Comparison of ENCODE assay signal across 19 cellular contexts in the genomic region with DNA sequence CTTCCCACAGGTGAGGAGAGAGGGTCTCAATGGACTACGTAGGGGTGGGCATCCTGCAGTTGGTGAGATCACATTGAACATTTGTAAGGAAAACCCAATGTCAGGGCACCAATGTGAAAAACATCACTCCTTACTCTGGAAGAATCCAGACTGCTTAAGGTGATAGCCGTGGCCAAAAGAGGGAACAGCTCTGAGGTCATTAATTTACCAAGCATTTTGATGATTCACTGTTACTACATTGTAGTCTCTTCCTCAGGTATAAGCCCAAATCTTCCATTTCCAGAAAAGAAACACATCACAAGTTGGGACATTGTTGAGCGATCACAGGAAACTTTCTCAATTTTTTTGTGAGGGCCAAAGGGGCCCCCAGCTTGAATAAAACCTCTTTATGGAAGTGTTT.
DNase-seq lines count a peak whose midpoint lies in the region; ATAC-seq and TF ChIP-seq lines count a peak whose summit lies in the region.
"Had no signal": no experiment of that assay in that cellular context is flagged by ENCODE, and none has a peak within 500 bp of the region (broad histone marks: within the 10 kb centered on the region; RNA-seq: fewer than 3 reads in every experiment).

No MANE protein-coding gene starts in this region.

- no peak overlapping the region for H2BK5ac ChIP-seq in IMR-90 (ENCODE audit: low read depth, low read length, poor library complexity, severe bottlenecking)
- H2BK5ac ChIP-seq in mesenchymal stem cell (ENCODE audit: low read depth, low read length, poor library complexity, severe bottlenecking): no peak overlapping the region

- H2BK120ac ChIP-seq in IMR-90 (ENCODE audit: low read depth, low read length): peak overlapping the region; percentile 47
- H2BK120ac ChIP-seq in mesenchymal stem cell (ENCODE audit: low read depth, low read length): peak overlapping the region; percentile 86

- H4K5ac ChIP-seq in IMR-90 (ENCODE audit: low read depth, low read length): peak overlapping the region; percentile 36; the same call in 1 of the 2 replicates

- H4K8ac ChIP-seq in IMR-90 (ENCODE audit: low read depth in 2 of 2, low read length in 2 of 2): peak overlapping the region; percentile 33 to 40; a peak in 2 of 4 replicates
- no peak overlapping the region for H4K8ac ChIP-seq in mesenchymal stem cell (ENCODE audit: low read length)

- intact Hi-C loops in IMR-90 (cut with micrococcal nuclease) (loop anchor here (1.0 kb wide), 1 partner anchor 18 kb away; no protein-coding TSS in a partner anchor), left lung (cut with DNase I) (no loop called here)

- no peaks in the 10 kb centered on the region; the same call in 1 of the 2 replicates for H3K9me1 ChIP-seq in IMR-90 (ENCODE audit: insufficient read depth, low read length)

- CTCF ChIA-PET in IMR-90 (lab: Yijun Ruan, JAX): no interaction called here

- no CpG with 5 or more reads among the region's 3 CpGs for WGBS in IMR-90 (ENCODE audit: extremely low coverage in 2 of 2, insufficient read length in 1 of 2), 2 experiments
- 92% methylated on average over 3 of the region's 3 CpGs for WGBS in mesenchymal stem cell

- H2AK5ac ChIP-seq in IMR-90 (ENCODE audit: low read depth, low read length) (peak overlapping the region; percentile 23; the same call in 1 of the 2 replicates), mesenchymal stem cell (ENCODE audit: low read length, severe bottlenecking) (no peak overlapping the region)

- H3K4me1 ChIP-seq in IMR-90 (ENCODE audit: control insufficient read depth, insufficient read depth, low read length) (peaks cover 19% of the 10 kb centered on the region), RWPE2 (ENCODE audit: insufficient read depth, poor library complexity, severe bottlenecking) (no peaks in the 10 kb centered on the region), mesenchymal stem cell (ENCODE audit: control insufficient read depth, insufficient read depth, low read depth, low read length) (no peaks in the 10 kb centered on the region), left lung (no peaks in the 10 kb centered on the region)
- H3K4me1 ChIP-seq: BE2C, HAP-1 had no signal

- TF ChIP-seq POLR2A in IMR-90 (IDR thresholded peaks at IDR 0.05; ENCODE audit: low read depth, low read length): no peak

- H3K36me3 ChIP-seq in IMR-90 (ENCODE audit: control insufficient read depth, insufficient read depth, low read length): no peaks in the 10 kb centered on the region
- no peaks in the 10 kb centered on the region for H3K36me3 ChIP-seq in RWPE2 (ENCODE audit: low read depth)
- H3K36me3 ChIP-seq in mesenchymal stem cell (ENCODE audit: control insufficient read depth in 1 of 2, insufficient read depth in 2 of 2, low read depth in 1 of 2, low read length in 2 of 2): no peaks in the 10 kb centered on the region
- H3K36me3 ChIP-seq in left lung: no peaks in the 10 kb centered on the region
- H3K36me3 ChIP-seq: BE2C, HAP-1 had no signal

- no peak for ATAC-seq in IMR-90 (ENCODE audit: low read depth)
- ATAC-seq in RWPE2 (ENCODE audit: low read depth): peak; percentile 88
- ATAC-seq in left lung: no peak
- no peak for ATAC-seq in HG03571 (IDR thresholded peaks at IDR 0.05; ENCODE audit: unreplicated experiment)
- ATAC-seq: GM12878 had no signal

- H3K27me3 ChIP-seq in IMR-90 (ENCODE audit: control insufficient read depth, insufficient read depth, low read length): no peaks in the 10 kb centered on the region
- no peaks in the 10 kb centered on the region for H3K27me3 ChIP-seq in RWPE2 (ENCODE audit: insufficient read depth, poor library complexity, severe bottlenecking)
- no peaks in the 10 kb centered on the region for H3K27me3 ChIP-seq in mesenchymal stem cell (ENCODE audit: control insufficient read depth in 1 of 2, insufficient read depth in 1 of 2, low read length in 2 of 2)
- H3K27me3 ChIP-seq in left lung: no peaks in the 10 kb centered on the region
- H3K27me3 ChIP-seq: BE2C had no signal

- H3K4me2 ChIP-seq in IMR-90 (ENCODE audit: low read depth, low read length): no peak overlapping the region
- H3K4me2 ChIP-seq in mesenchymal stem cell (ENCODE audit: low read length, poor library complexity, severe bottlenecking): no peak overlapping the region

- 0 out of 3 replicates have a peak overlapping the region, but pooled peaks have one; percentile 6 for H2BK15ac ChIP-seq in IMR-90 (ENCODE audit: low read depth, low read length)
- H2BK15ac ChIP-seq in mesenchymal stem cell (ENCODE audit: low read depth, poor library complexity, severe bottlenecking): no peak overlapping the region

- H3K9me3 ChIP-seq in IMR-90 (ENCODE audit: control insufficient read depth, insufficient read depth, low read length): no peaks in the 10 kb centered on the region
- H3K9me3 ChIP-seq in RWPE2 (ENCODE audit: severe bottlenecking): no peaks in the 10 kb centered on the region
- H3K9me3 ChIP-seq in mesenchymal stem cell (ENCODE audit: control insufficient read depth, low read length): no peaks in the 10 kb centered on the region
- H3K9me3 ChIP-seq in left lung: no peaks in the 10 kb centered on the region
- H3K9me3 ChIP-seq: BE2C, HAP-1 had no signal

- peak overlapping the region; percentile 68 for H3K4ac ChIP-seq in IMR-90 (ENCODE audit: low read depth, low read length)
- H3K4ac ChIP-seq in mesenchymal stem cell (ENCODE audit: low read depth in 1 of 2, low read length in 2 of 2): peak overlapping the region in 1 of 2 experiments; percentile 87

- 0 out of 2 replicates have a peak overlapping the region, but pooled peaks have one; percentile 31 for H3K23ac ChIP-seq in IMR-90 (ENCODE audit: low read depth, low read length)
- H3K23ac ChIP-seq in mesenchymal stem cell (ENCODE audit: low read length in 2 of 2): no peak overlapping the region

- no peak overlapping the region for H3K4me3 ChIP-seq in IMR-90 (ENCODE audit: insufficient read depth, low read depth, low read length)
- no peak overlapping the region for H3K4me3 ChIP-seq in RWPE2 (ENCODE audit: severe bottlenecking)
- H3K4me3 ChIP-seq in epithelial cell of esophagus (ENCODE audit: low read length): no peak overlapping the region
- no peak overlapping the region for H3K4me3 ChIP-seq in mesenchymal stem cell (ENCODE audit: insufficient read depth in 1 of 2, low read depth in 1 of 2, low read length in 2 of 2)
- H3K4me3 ChIP-seq in left lung: no peak overlapping the region
- H3K4me3 ChIP-seq: GM12878, HAP-1 had no signal

- TF ChIP-seq CTCF in IMR-90 (conservative IDR thresholded peaks at IDR 0.05; ENCODE audit: low read depth, low read length) (no peak), RWPE2 (IDR thresholded peaks at IDR 0.05; ENCODE audit: poor library complexity, severe bottlenecking) (no peak), epithelial cell of esophagus (IDR thresholded peaks at IDR 0.05; ENCODE audit: insufficient read depth, low read depth, low read length, missing control alignments) (no peak), left lung (IDR thresholded peaks at IDR 0.05) (no peak)

- H3K79me1 ChIP-seq in IMR-90 (ENCODE audit: low read depth in 1 of 2, low read length in 2 of 2): no peaks in the 10 kb centered on the region
- H3K79me1 ChIP-seq in mesenchymal stem cell (replicated peaks; ENCODE audit: low read length, poor library complexity, severe bottlenecking): no peaks in the 10 kb centered on the region

- peak overlapping the region; percentile 80 to 97 for H2BK12ac ChIP-seq in mesenchymal stem cell (ENCODE audit: low read length in 2 of 2)

- no peak overlapping the region for H3K9ac ChIP-seq in IMR-90 (ENCODE audit: low read depth, low read length)
- no peak overlapping the region for H3K9ac ChIP-seq in mesenchymal stem cell (ENCODE audit: low read length)

- 0 out of 2 replicates have a peak overlapping the region, but pooled peaks have one; percentile 19 for H3K14ac ChIP-seq in IMR-90 (replicated peaks; ENCODE audit: low read depth, low read length)
- peak overlapping the region in 1 of 2 experiments; percentile 86 for H3K14ac ChIP-seq in mesenchymal stem cell (ENCODE audit: low read length in 2 of 2)

- no peak for TF ChIP-seq RAD21 in IMR-90 (IDR thresholded peaks at IDR 0.05; ENCODE audit: low read length)

- POLR2A ChIA-PET in IMR-90 (lab: Charles Lee; ENCODE audit: unreplicated experiment): no interaction called here

- dilution Hi-C loops in IMR-90 (cut with HindIII; ENCODE audit: low sequenced_read_pairs, unreplicated experiment): no loop called here

- H2BK20ac ChIP-seq in IMR-90 (ENCODE audit: low read depth, low read length): peak overlapping the region; percentile 33

- H4K91ac ChIP-seq in IMR-90 (ENCODE audit: insufficient read depth, low read depth, low read length): peak overlapping the region; percentile 80
- peak overlapping the region; percentile 91 for H4K91ac ChIP-seq in mesenchymal stem cell (ENCODE audit: low read length)

- no TSS peak for BruUV-seq in IMR-90 (replicated peaks; lab: Mats Ljungman, UMichigan)

- no peak overlapping the region for H3K56ac ChIP-seq in IMR-90 (ENCODE audit: extremely low read depth, insufficient read depth, low read length)

- no peak for DNase-seq in IMR-90
- no peak for DNase-seq in RWPE2 (ENCODE audit: low spot score)
- peak; percentile 45 for DNase-seq in epithelial cell of esophagus (ENCODE audit: low read depth)
- DNase-seq in mesenchymal stem cell: no peak
- no peak for DNase-seq in left lung
- DNase-seq in NCI-H2196 treated with DMSO at 0.1 percent for 48 hours (lab: John Stamatoyannopoulos, UW; ENCODE audit: unreplicated experiment): no peak
- DNase-seq: BE2C; C1 segment of cervical spinal cord; CD4-positive, CD25-positive, alpha-beta regulatory T cell; CD8-positive, alpha-beta memory T cell; COR-L47; DND-41; EL; GOT3; KBM-7 had no signal

- peak overlapping the region; percentile 56; the same call in 1 of the 2 replicates for H3K27ac ChIP-seq in IMR-90 (ENCODE audit: insufficient read depth, low read length)
- H3K27ac ChIP-seq in RWPE2 (ENCODE audit: poor library complexity, severe bottlenecking): no peak overlapping the region
- H3K27ac ChIP-seq in mesenchymal stem cell (ENCODE audit: low read length, poor library complexity, severe bottlenecking): no peak overlapping the region
- H3K27ac ChIP-seq in left lung: no peak overlapping the region
- H3K27ac ChIP-seq: HL-60 had no signal

- H2AK9ac ChIP-seq in IMR-90 (replicated peaks; ENCODE audit: low read depth, low read length, poor library complexity): no peak overlapping the region

- in situ Hi-C loops in IMR-90 (cut with MboI; ENCODE audit: low sequenced_read_pairs): no loop called here

- H3K18ac ChIP-seq in IMR-90 (ENCODE audit: low read depth, low read length): peak overlapping the region; percentile 39; the same call in 1 of the 2 replicates
- H3K18ac ChIP-seq in mesenchymal stem cell (ENCODE audit: low read depth in 1 of 2, low read length in 2 of 2): peak overlapping the region in 1 of 2 experiments; percentile 91

- no peaks in the 10 kb centered on the region for H4K20me1 ChIP-seq in IMR-90 (ENCODE audit: insufficient read depth, low read length)

- H2AFZ ChIP-seq in IMR-90 (replicated peaks; ENCODE audit: low read length, poor library complexity) (no peak overlapping the region), mesenchymal stem cell (ENCODE audit: low read depth, low read length) (peak overlapping the region; percentile 27)

TF ChIP-seq in IMR-90, 13 proteins besides CTCF, POLR2A, EP300 and RAD21 (continues in another document):
- no peak for TF ChIP-seq NFE2L2 (IDR thresholded peaks at IDR 0.05; ENCODE audit: low read depth, low read length)
- no peak for TF ChIP-seq RCOR1 (IDR thresholded peaks at IDR 0.05; ENCODE audit: insufficient replicate concordance, low read length)
- no peak for TF ChIP-seq MAFK (IDR thresholded peaks at IDR 0.05; ENCODE audit: low read depth, low read length)
